ENCODE assay signal across 8 cellular contexts in the genomic region with DNA sequence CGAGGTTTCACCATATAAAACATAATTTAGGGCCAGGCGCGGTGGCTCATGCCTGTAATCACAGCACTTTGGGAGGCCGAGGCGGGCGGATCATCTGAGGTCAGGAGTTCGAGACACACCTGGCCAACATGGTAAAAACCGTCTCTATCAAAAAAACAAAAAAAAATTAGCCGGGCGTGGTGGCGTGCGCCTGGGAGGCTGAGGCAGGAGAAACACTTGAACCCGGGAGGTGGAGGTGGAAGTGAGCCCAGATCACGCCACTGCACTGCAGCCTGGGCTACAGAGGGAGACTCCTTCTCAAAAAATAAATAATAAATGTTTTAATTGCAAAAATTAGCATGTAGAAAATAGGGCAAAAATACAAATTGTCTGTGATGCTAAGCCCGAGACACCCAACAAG. TPM values are rescaled to one million over a fixed set of nuclear protein-coding genes. Genes with fewer than 3 reads are reported as not detected.
DNase-seq lines count a peak whose midpoint lies in the region; ATAC-seq, FAIRE-seq and TF ChIP-seq lines count a peak whose summit lies in the region.

No MANE protein-coding gene starts in this region.

- H3K36me3 Mint-ChIP-seq in memory B cell = no peaks in the 10 kb centered on the region

- no peak for TF ChIP-seq CTCF in left ventricle myocardium inferior (IDR thresholded peaks at IDR 0.05; ENCODE audit: borderline replicate concordance)
- no peak for TF ChIP-seq CTCF in astrocyte of the spinal cord (IDR thresholded peaks at IDR 0.05; ENCODE audit: low read depth, low read length)
- no peak for TF ChIP-seq CTCF in upper lobe of right lung (IDR thresholded peaks at IDR 0.05)
- no peak for TF ChIP-seq CTCF in D721Med (IDR thresholded peaks at IDR 0.05; ENCODE audit: insufficient read depth, missing control alignments)

- H3K27ac ChIP-seq in left ventricle myocardium inferior (replicated peaks) (peak overlapping the region; percentile 86), upper lobe of right lung (peak overlapping the region; percentile 65)

- peak overlapping the region; percentile 80 for H3K4me3 ChIP-seq in left ventricle myocardium inferior
- peak overlapping the region; percentile 95 for H3K4me3 ChIP-seq in astrocyte of the spinal cord (ENCODE audit: low read depth, low read length)
- H3K4me3 ChIP-seq in upper lobe of right lung = peak overlapping the region; percentile 85

- no peaks in the 10 kb centered on the region for H3K27me3 Mint-ChIP-seq in memory B cell

- H3K36me3 ChIP-seq in left ventricle myocardium inferior (no peaks in the 10 kb centered on the region), upper lobe of right lung (no peaks in the 10 kb centered on the region)

- in situ Hi-C loops in astrocyte of the spinal cord (cut with HindIII; ENCODE audit: low sequenced_read_pairs) = no loop called here

- H3K4me1 Mint-ChIP-seq in memory B cell = peaks cover 17% of the 10 kb centered on the region

- ATAC-seq in Right ventricle myocardium superior (ENCODE audit: poor library complexity) (no peak), memory B cell (ENCODE audit: low read depth) (no peak), upper lobe of right lung (no peak), GM18498 (IDR thresholded peaks at IDR 0.05; ENCODE audit: unreplicated experiment) (no peak)

- peak overlapping the region; percentile 93 for H3K4me3 Mint-ChIP-seq in memory B cell

- no peaks in the 10 kb centered on the region for H3K9me3 Mint-ChIP-seq in memory B cell

- no peak for FAIRE-seq in D721Med (lab: Jason Lieb, UNC)

- H3K4me1 ChIP-seq in left ventricle myocardium inferior (peaks cover 51% of the 10 kb centered on the region), upper lobe of right lung (peaks cover 14% of the 10 kb centered on the region)

- intact Hi-C loops in left ventricle myocardium inferior (cut with micrococcal nuclease) = no loop called here
- intact Hi-C loops in Right ventricle myocardium superior (cut with DNase I) = loop anchor here (5.0 kb wide), 1 partner anchor 148 kb away; a partner anchor contains a TSS
- intact Hi-C loops in upper lobe of right lung (cut with DNase I) = no loop called here

- peak overlapping the region; percentile 92 for H3K27ac Mint-ChIP-seq in memory B cell

- DNase-seq in left ventricle myocardium inferior = no peak
- no peak for DNase-seq in Right ventricle myocardium superior
- DNase-seq in astrocyte of the spinal cord (ENCODE audit: low read depth, low spot score) = no peak
- no peak for DNase-seq in memory B cell (ENCODE audit: low spot score in 2 of 2)
- no peak for DNase-seq in upper lobe of right lung
- DNase-seq in NCI-H1105 treated with DMSO at 0.1 percent for 48 hours (lab: John Stamatoyannopoulos, UW) = no peak
- no peak for DNase-seq in D721Med (ENCODE audit: insufficient read length, low spot score)

- no peaks in the 10 kb centered on the region for H3K27me3 ChIP-seq in left ventricle myocardium inferior (ENCODE audit: low read depth)
- H3K27me3 ChIP-seq in upper lobe of right lung = no peaks in the 10 kb centered on the region

- H3K9me3 ChIP-seq in left ventricle myocardium inferior (replicated peaks) (no peaks in the 10 kb centered on the region), upper lobe of right lung (no peaks in the 10 kb centered on the region)

RNA-seq across cellular contexts. Expression of a gene that starts 1.0 kb away (rescaled TPM):
- total RNA-seq in left ventricle myocardium inferior (6.8 TPM), Right ventricle myocardium superior (5.7 TPM), upper lobe of right lung (38.0 TPM)

RNA-seq across cellular contexts. Expression of a gene that starts 5.7 kb away (rescaled TPM):
- 29.0 TPM for total RNA-seq in left ventricle myocardium inferior
- 21.7 TPM for total RNA-seq in Right ventricle myocardium superior
- 27.2 TPM for total RNA-seq in upper lobe of right lung
